Comparison of ENCODE assay signal across 7 cellular contexts in genomic region chr9:124216474-124217176, GRCh38. TPM values are rescaled to one million over a fixed set of nuclear protein-coding genes. Genes with fewer than 3 reads are reported as not detected.
DNase-seq lines count a peak whose midpoint lies in the region; ATAC-seq, FAIRE-seq and TF ChIP-seq lines count a peak whose summit lies in the region.

No MANE protein-coding gene starts in this region.

- H3K79me2 ChIP-seq in GM12878 (ENCODE audit: control insufficient read depth, insufficient read depth, low read length) = no peaks in the 10 kb centered on the region; the same call in 1 of the 2 replicates

- BruUV-seq in GM12878 (replicated peaks; lab: Mats Ljungman, UMichigan) = TSS peak; percentile 90

- H3K27ac ChIP-seq in GM12878 (ENCODE audit: control insufficient read depth, insufficient read depth) (peak overlapping the region; percentile 98), sigmoid colon (peak overlapping the region; percentile 14 to 34 (median 33)), foreskin keratinocyte (no peak overlapping the region)

- CTCF ChIA-PET in GM12878 (lab: Yijun Ruan, JAX) = interaction anchor here (0.7 to 6.6 kb wide), 14 partner anchors 10 to 176 kb away, joined by 3 to 78 read pairs (median 4); no protein-coding TSS in a partner anchor

- H3K9ac ChIP-seq in GM12878 (ENCODE audit: control insufficient read depth, insufficient read depth, low read length) = peak overlapping the region; percentile 81

- in situ Hi-C loops in GM12878 (cut with MboI) = loop anchor here (25.0 kb wide), 1 partner anchor 1421 kb away; no protein-coding TSS in a partner anchor

- SMC1A ChIA-PET in GM12878 (lab: Charles Lee; ENCODE audit: uncharacterized antibody, unreplicated experiment) = interaction anchor here (0.7 to 13.1 kb wide), 19 partner anchors 7 to 210 kb away, joined by 3 to 249 read pairs (median 11); partner anchors contain the start of gene NEK6

- H4K20me1 ChIP-seq in GM12878 (ENCODE audit: control insufficient read depth, insufficient read depth) = no peaks in the 10 kb centered on the region

- peak overlapping the region; percentile 92 for H3K4me2 ChIP-seq in GM12878 (ENCODE audit: control insufficient read depth, insufficient read depth)

- H3K9me3 ChIP-seq in GM12878 (replicated peaks; ENCODE audit: control insufficient read depth, insufficient read depth, low read length) (no peaks in the 10 kb centered on the region), sigmoid colon (no peaks in the 10 kb centered on the region), BE2C (no peaks in the 10 kb centered on the region)

- no peak; the same call in 1 of the 2 replicates for TF ChIP-seq RAD21 in GM12878 (IDR thresholded peaks at IDR 0.05; ENCODE audit: insufficient read depth, low read depth, low read length)

- TF ChIP-seq EP300 in GM12878 (IDR thresholded peaks at IDR 0.05; ENCODE audit: borderline replicate concordance in 1 of 2, control insufficient read depth in 1 of 2, low read depth in 2 of 2, low read length in 2 of 2) = peak in 1 of 2 experiments; percentile 34; a peak in 1 of 4 replicates
- TF ChIP-seq EP300 in sigmoid colon (IDR thresholded peaks at IDR 0.05) = no peak

- H3K4me1 ChIP-seq in GM12878 (ENCODE audit: control insufficient read depth, insufficient read depth, low read length) (peaks cover 57% of the 10 kb centered on the region), sigmoid colon (peaks cover 0 to 15% (median 13%) of the 10 kb centered on the region in 4 donors), foreskin keratinocyte (no peaks in the 10 kb centered on the region), BE2C (no peaks in the 10 kb centered on the region)

- 3% methylated on average over 8 of the region's 9 CpGs for WGBS in GM12878 (ENCODE audit: insufficient coverage, insufficient replicate concordance, low lambda C conversion rate, missing lambda C conversion rate)
- 51 to 79% methylated on average over 9 of the region's 9 CpGs for WGBS in sigmoid colon, 2 donors

- POLR2A ChIA-PET in GM12878 (lab: Charles Lee) = interaction anchor here (1.4 to 5.5 kb wide), 11 partner anchors 10 to 80 kb away, joined by 3 to 59 read pairs (median 12); partner anchors contain the start of gene NEK6

- H3K4me3 ChIP-seq in GM12878 (peak overlapping the region; percentile 54; the same call in 1 of the 2 replicates), sigmoid colon (no peak overlapping the region), BE2C (ENCODE audit: low read depth, low read length) (no peak overlapping the region)

- RAD21 ChIA-PET in GM12878 (lab: Charles Lee; ENCODE audit: unreplicated experiment) = interaction anchor here (1.0 to 16.1 kb wide), 14 partner anchors 7 to 1269 kb away, joined by 3 to 293 read pairs (median 15); partner anchors contain the start of gene NEK6

- TF ChIP-seq CTCF in GM12878 (IDR thresholded peaks at IDR 0.05 in 2 of 3, conservative IDR thresholded peaks at IDR 0.05 in 1 of 3; ENCODE audit: control insufficient read depth in 2 of 3, extremely low read depth in 1 of 3, insufficient read depth in 1 of 3, low read depth in 3 of 3, low read length in 3 of 3) (no peak), sigmoid colon (IDR thresholded peaks at IDR 0.05) (no peak), foreskin keratinocyte (conservative IDR thresholded peaks at IDR 0.05) (no peak), BE2C (IDR thresholded peaks at IDR 0.05; ENCODE audit: low read depth, low read length) (no peak)

- DNase-seq in SIG-M5 treated with dmso at 0.1 percent for 504 hours (lab: John Stamatoyannopoulos, UW; ENCODE audit: unreplicated experiment) (peak; percentile 91), GM12878 (ENCODE audit: low read depth, low spot score) (peak; percentile 80), sigmoid colon (peak; percentile 54), foreskin keratinocyte (no peak), BE2C (no peak), DMS153 treated with DMSO at 0.1 percent for 48 hours (lab: John Stamatoyannopoulos, UW; ENCODE audit: unreplicated experiment) (no peak)

- TF ChIP-seq POLR2A in GM12878 (IDR thresholded peaks at IDR 0.05; ENCODE audit: low read depth, low read length) = no peak
- TF ChIP-seq POLR2A in sigmoid colon (IDR thresholded peaks at IDR 0.05) = no peak

- H3K27me3 ChIP-seq in GM12878 (replicated peaks in 1 of 2; ENCODE audit: control insufficient read depth in 2 of 2, insufficient read depth in 2 of 2, low read length in 1 of 2) (no peaks in the 10 kb centered on the region), sigmoid colon (no peaks in the 10 kb centered on the region), foreskin keratinocyte (peaks cover 15% of the 10 kb centered on the region), BE2C (no peaks in the 10 kb centered on the region)

- FAIRE-seq in GM12878 (lab: Jason Lieb, UNC) = no peak

- H3K36me3 ChIP-seq in GM12878 (ENCODE audit: control insufficient read depth in 2 of 2, insufficient read depth in 2 of 2, low read length in 1 of 2) (no peaks in the 10 kb centered on the region), sigmoid colon (no peaks in the 10 kb centered on the region), BE2C (no peaks in the 10 kb centered on the region)

- intact Hi-C loops in GM12878 (cut with micrococcal nuclease; ENCODE audit: unreplicated experiment) (loop anchor here (1.0 to 2.0 kb wide), 3 partner anchors 14 to 75 kb away; no protein-coding TSS in a partner anchor), sigmoid colon (cut with DNase I) (no loop called here)

- ATAC-seq in GM21526 (IDR thresholded peaks at IDR 0.05; ENCODE audit: low FRiP score, unreplicated experiment) = peak; percentile 31
- ATAC-seq in GM12878 = peak; percentile 55
- ATAC-seq in foreskin keratinocyte = no peak

- peak overlapping the region; percentile 21 for H2AFZ ChIP-seq in GM12878 (ENCODE audit: control insufficient read depth, low read depth, low read length)

TF ChIP-seq in GM12878, 131 proteins besides CTCF, POLR2A, EP300 and RAD21 (continues in another document):
- TF ChIP-seq WRNIP1 (IDR thresholded peaks at IDR 0.05; ENCODE audit: borderline replicate concordance, low read depth, low read length) (no peak), EED (IDR thresholded peaks at IDR 0.05; ENCODE audit: low read depth) (peak; percentile 97), CHD1 (IDR thresholded peaks at IDR 0.05; ENCODE audit: low read depth, low read length) (no peak), BHLHE40 (IDR thresholded peaks at IDR 0.05; ENCODE audit: borderline replicate concordance in 1 of 2, low read depth in 2 of 2, low read length in 1 of 2) (peak in 1 of 2 experiments; percentile 37; a peak in 1 of 4 replicates), MYC (IDR thresholded peaks at IDR 0.05; ENCODE audit: insufficient read depth, insufficient read length, insufficient replicate concordance, low read length, severe bottlenecking) (no peak)
- TF ChIP-seq, protein P1, sequence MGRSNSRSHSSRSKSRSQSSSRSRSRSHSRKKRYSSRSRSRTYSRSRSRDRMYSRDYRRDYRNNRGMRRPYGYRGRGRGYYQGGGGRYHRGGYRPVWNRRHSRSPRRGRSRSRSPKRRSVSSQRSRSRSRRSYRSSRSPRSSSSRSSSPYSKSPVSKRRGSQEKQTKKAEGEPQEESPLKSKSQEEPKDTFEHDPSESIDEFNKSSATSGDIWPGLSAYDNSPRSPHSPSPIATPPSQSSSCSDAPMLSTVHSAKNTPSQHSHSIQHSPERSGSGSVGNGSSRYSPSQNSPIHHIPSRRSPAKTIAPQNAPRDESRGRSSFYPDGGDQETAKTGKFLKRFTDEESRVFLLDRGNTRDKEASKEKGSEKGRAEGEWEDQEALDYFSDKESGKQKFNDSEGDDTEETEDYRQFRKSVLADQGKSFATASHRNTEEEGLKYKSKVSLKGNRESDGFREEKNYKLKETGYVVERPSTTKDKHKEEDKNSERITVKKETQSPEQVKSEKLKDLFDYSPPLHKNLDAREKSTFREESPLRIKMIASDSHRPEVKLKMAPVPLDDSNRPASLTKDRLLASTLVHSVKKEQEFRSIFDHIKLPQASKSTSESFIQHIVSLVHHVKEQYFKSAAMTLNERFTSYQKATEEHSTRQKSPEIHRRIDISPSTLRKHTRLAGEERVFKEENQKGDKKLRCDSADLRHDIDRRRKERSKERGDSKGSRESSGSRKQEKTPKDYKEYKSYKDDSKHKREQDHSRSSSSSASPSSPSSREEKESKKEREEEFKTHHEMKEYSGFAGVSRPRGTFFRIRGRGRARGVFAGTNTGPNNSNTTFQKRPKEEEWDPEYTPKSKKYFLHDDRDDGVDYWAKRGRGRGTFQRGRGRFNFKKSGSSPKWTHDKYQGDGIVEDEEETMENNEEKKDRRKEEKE (IDR thresholded peaks at IDR 0.05) = no peak

RNA-seq across cellular contexts. Expression of gene NEK6, which starts 41.1 kb away (rescaled TPM):
- total RNA-seq in GM12878 (2013; cell fraction: nucleolus; rRNA removed) = 174 and 184 TPM in 2 replicates
- 50.0 and 58.0 TPM in 2 replicates for total RNA-seq in GM12878 (2014; rRNA removed)
- total RNA-seq in GM12878 (2014; rRNA removed; fragmentation: Illumina TruSeq; extraction: Trizol) = 51.8 and 53.8 TPM in 2 replicates
- total RNA-seq in GM12878 (2021) = 136 and 142 TPM in 2 replicates
- 62.2 TPM for polyA plus RNA-seq in GM12878 (2011; ENCODE audit: low read depth)
- 131 and 161 TPM in 2 replicates for polyA plus RNA-seq in GM12878 (2011; rRNA removed)
- 171 and 176 TPM in 2 replicates for polyA plus RNA-seq in GM12878 (2011; cell fraction: cytosol; rRNA removed)
- 186 and 192 TPM in 2 replicates for polyA plus RNA-seq in GM12878 (2011; cell fraction: nucleus; rRNA removed)
- 79.3 and 129 TPM in 2 replicates for polyA plus RNA-seq in GM12878 (2012)
- polyA plus RNA-seq in GM12878 (2014; fragmentation: Illumina TruSeq; extraction: Trizol) = 68.6 and 87.1 TPM in 2 replicates
- 10 to 100 TPM; 31.3 to 33.2 TPM for polyA plus RNA-seq in GM12878 (2014; fragmentation: Nextera tagmentation; extraction: Ambion mirVana)
- polyA plus RNA-seq in GM12878 (2014; rRNA removed) = 91.3 and 96.0 TPM in 2 replicates
- 100 to 1,000 TPM in 1 of 2 experiments, 10 to 100 TPM in 1; 97.0 to 104 TPM for polyA plus RNA-seq in GM12878 (2016; fragmentation: Nextera tagmentation; extraction: Ambion mirVana)
- polyA minus RNA-seq in GM12878 (2011; rRNA and poly(A)+ RNA removed) = 210 and 248 TPM in 2 replicates
- 53.5 and 58.5 TPM in 2 replicates for polyA minus RNA-seq in GM12878 (2011; cell fraction: cytosol; rRNA and poly(A)+ RNA removed)
- 60.7 and 78.1 TPM in 2 replicates for polyA minus RNA-seq in GM12878 (2011; cell fraction: nucleus; rRNA and poly(A)+ RNA removed)
- total RNA-seq in sigmoid colon = 10 to 100 TPM in 2 of 4 donors, 1 to 10 TPM in 2; 8.2 to 24.1 (median 14.2) TPM
- polyA plus RNA-seq in sigmoid colon = 10 to 100 TPM; 13.8 to 36.2 (median 24.7) TPM
- 28.4 and 30.3 TPM in 2 replicates for total RNA-seq in foreskin keratinocyte
- 29.7 and 30.5 TPM in 2 replicates for polyA plus RNA-seq in foreskin keratinocyte
- 0.46 TPM for polyA plus RNA-seq in BE2C (2012; ENCODE audit: insufficient read depth, insufficient read length, low read depth)

Comparison
In these comparisons a context has a peak if more than half of its experiments do, and no peak if none do; other contexts are left out.
1. DNase-seq: peak in SIG-M5 treated with dmso at 0.1 percent for 504 hours (single experiment), GM12878 (single experiment) and sigmoid colon (single experiment); none in foreskin keratinocyte (0 of 2), BE2C (single experiment) and DMS153 treated with DMSO at 0.1 percent for 48 hours (single experiment).